Comparison of ENCODE assay signal across 8 cellular contexts in genomic region chr6:85756982-85757381, GRCh38.
DNase-seq lines count a peak whose midpoint lies in the region; ATAC-seq, FAIRE-seq and TF ChIP-seq lines count a peak whose summit lies in the region.

No MANE protein-coding gene starts in this region.

- no peak overlapping the region for H3K23ac ChIP-seq in mesenchymal stem cell (ENCODE audit: low read length in 2 of 2)

- no peak overlapping the region for H3K4ac ChIP-seq in mesenchymal stem cell (ENCODE audit: low read depth in 1 of 2, low read length in 2 of 2)

- H2AK5ac ChIP-seq in mesenchymal stem cell (ENCODE audit: low read length, severe bottlenecking): no peak overlapping the region

- no peaks in the 10 kb centered on the region for H4K20me1 ChIP-seq in DND-41 (ENCODE audit: insufficient read depth, low read length)

- no peak for TF ChIP-seq EP300 in sigmoid colon (IDR thresholded peaks at IDR 0.05)

- no peak overlapping the region for H3K4me3 ChIP-seq in DND-41 (ENCODE audit: low read depth in 1 of 2, low read length in 2 of 2)
- H3K4me3 ChIP-seq in body of pancreas: no peak overlapping the region
- no peak overlapping the region for H3K4me3 ChIP-seq in mesenchymal stem cell (ENCODE audit: insufficient read depth in 1 of 2, low read depth in 1 of 2, low read length in 2 of 2)
- no peak overlapping the region for H3K4me3 ChIP-seq in sigmoid colon

- H3K79me2 ChIP-seq in DND-41 (ENCODE audit: insufficient read depth, low read length): no peaks in the 10 kb centered on the region

- no peak overlapping the region for H3K9ac ChIP-seq in DND-41 (ENCODE audit: low read depth, low read length)
- H3K9ac ChIP-seq in mesenchymal stem cell (ENCODE audit: low read length): no peak overlapping the region

- H3K9me3 ChIP-seq in DND-41 (ENCODE audit: insufficient read depth, low read length, severe bottlenecking) (no peaks in the 10 kb centered on the region), body of pancreas (no peaks in the 10 kb centered on the region), mesenchymal stem cell (ENCODE audit: control insufficient read depth, low read length) (no peaks in the 10 kb centered on the region), sigmoid colon (no peaks in the 10 kb centered on the region)

- H3K4me2 ChIP-seq in DND-41 (ENCODE audit: insufficient read depth, low read length) (no peak overlapping the region), mesenchymal stem cell (ENCODE audit: low read length, poor library complexity, severe bottlenecking) (no peak overlapping the region)

- H2BK5ac ChIP-seq in mesenchymal stem cell (ENCODE audit: low read depth, low read length, poor library complexity, severe bottlenecking): no peak overlapping the region

- no peaks in the 10 kb centered on the region for H3K79me1 ChIP-seq in mesenchymal stem cell (replicated peaks; ENCODE audit: low read length, poor library complexity, severe bottlenecking)

- no peaks in the 10 kb centered on the region for H3K27me3 ChIP-seq in DND-41 (ENCODE audit: insufficient read depth, low read length, poor library complexity)
- H3K27me3 ChIP-seq in body of pancreas: no peaks in the 10 kb centered on the region
- no peaks in the 10 kb centered on the region for H3K27me3 ChIP-seq in mesenchymal stem cell (ENCODE audit: control insufficient read depth in 1 of 2, insufficient read depth in 1 of 2, low read length in 2 of 2)
- H3K27me3 ChIP-seq in sigmoid colon: no peaks in the 10 kb centered on the region

- no peak for FAIRE-seq in GM12892 (lab: Jason Lieb, UNC)

- no peak overlapping the region for H4K8ac ChIP-seq in mesenchymal stem cell (ENCODE audit: low read length)

- H3K4me1 ChIP-seq in DND-41 (ENCODE audit: insufficient read depth, low read length): 0 out of 2 replicates have a peak, but pooled peaks cover 4% of the 10 kb centered on the region
- peaks cover 4% of the 10 kb centered on the region for H3K4me1 ChIP-seq in body of pancreas
- H3K4me1 ChIP-seq in mesenchymal stem cell (ENCODE audit: control insufficient read depth, insufficient read depth, low read depth, low read length): no peaks in the 10 kb centered on the region
- no peaks in the 10 kb centered on the region for H3K4me1 ChIP-seq in sigmoid colon

- H2BK120ac ChIP-seq in mesenchymal stem cell (ENCODE audit: low read depth, low read length): no peak overlapping the region

- intact Hi-C loops in body of pancreas (cut with DNase I) (no loop called here), sigmoid colon (cut with DNase I) (no loop called here)

- no peak overlapping the region for H3K18ac ChIP-seq in mesenchymal stem cell (ENCODE audit: low read depth in 1 of 2, low read length in 2 of 2)

- H3K27ac ChIP-seq in DND-41 (ENCODE audit: low read length): no peak overlapping the region
- no peak overlapping the region for H3K27ac ChIP-seq in body of pancreas
- no peak overlapping the region for H3K27ac ChIP-seq in mesenchymal stem cell (ENCODE audit: low read length, poor library complexity, severe bottlenecking)
- no peak overlapping the region for H3K27ac ChIP-seq in sigmoid colon

- no peak overlapping the region for H2BK12ac ChIP-seq in mesenchymal stem cell (ENCODE audit: low read length in 2 of 2)

- TF ChIP-seq CTCF in DND-41 (IDR thresholded peaks at IDR 0.05; ENCODE audit: borderline replicate concordance, extremely low read depth, low read length, poor library complexity, severe bottlenecking) (peak; percentile 64), body of pancreas (IDR thresholded peaks at IDR 0.05) (peak; percentile 27 to 72 (median 58)), sigmoid colon (IDR thresholded peaks at IDR 0.05) (peak in 1 of 4 experiments; percentile 35)

- H2AFZ ChIP-seq in DND-41 (ENCODE audit: low read depth, low read length) (no peak overlapping the region), mesenchymal stem cell (ENCODE audit: low read depth, low read length) (no peak overlapping the region)

- H3K36me3 ChIP-seq in DND-41 (ENCODE audit: insufficient read depth, low read length): no peaks in the 10 kb centered on the region
- no peaks in the 10 kb centered on the region for H3K36me3 ChIP-seq in body of pancreas (replicated peaks in 1 of 2; ENCODE audit: insufficient read depth in 1 of 2, low read depth in 2 of 2)
- H3K36me3 ChIP-seq in mesenchymal stem cell (ENCODE audit: control insufficient read depth in 1 of 2, insufficient read depth in 2 of 2, low read depth in 1 of 2, low read length in 2 of 2): no peaks in the 10 kb centered on the region
- no peaks in the 10 kb centered on the region for H3K36me3 ChIP-seq in sigmoid colon

- no peak for DNase-seq in DND-41
- DNase-seq in Kasumi-1 (lab: John Stamatoyannopoulos, UW): peak; percentile 31 to 47
- peak in 1 of 4 donors; percentile 3 for DNase-seq in body of pancreas
- peak; percentile 13 for DNase-seq in mesenchymal stem cell
- no peak for DNase-seq in GM12892 (ENCODE audit: insufficient read length)
- no peak for DNase-seq in sigmoid colon
- DNase-seq in activated gamma-delta T cell (lab: John Stamatoyannopoulos, UW): no peak

- ATAC-seq in DND-41 (ENCODE audit: insufficient read depth, low read depth) (no peak), body of pancreas (no peak), GM21367 (IDR thresholded peaks at IDR 0.05; ENCODE audit: unreplicated experiment) (no peak)

- no peak overlapping the region for H4K91ac ChIP-seq in mesenchymal stem cell (ENCODE audit: low read length)

- no peak overlapping the region for H3K14ac ChIP-seq in mesenchymal stem cell (ENCODE audit: low read length in 2 of 2)

- TF ChIP-seq POLR2A in body of pancreas (IDR thresholded peaks at IDR 0.05) (no peak), GM12892 (IDR thresholded peaks at IDR 0.05; ENCODE audit: low read depth, low read length) (no peak), sigmoid colon (IDR thresholded peaks at IDR 0.05) (no peak)

- no peak overlapping the region for H2BK15ac ChIP-seq in mesenchymal stem cell (ENCODE audit: low read depth, poor library complexity, severe bottlenecking)

Comparison
In these comparisons a context has a peak if more than half of its experiments do, and no peak if none do; other contexts are left out.
1. DNase-seq: peak in Kasumi-1 (2 of 2) and mesenchymal stem cell (single experiment); none in DND-41 (single experiment), GM12892 (single experiment), sigmoid colon (single experiment) and activated gamma-delta T cell (single experiment).